ENCODE assay signal across 27 cellular contexts in genomic region chr3:179266701-179267211, GRCh38. TPM values are rescaled to one million over a fixed set of nuclear protein-coding genes. Genes with fewer than 3 reads are reported as not detected.
DNase-seq lines count a peak whose midpoint lies in the region; ATAC-seq lines count a peak whose summit lies in the region.
"Had no signal": no experiment of that assay in that cellular context is flagged by ENCODE, and none has a peak within 500 bp of the region (broad histone marks: within the 10 kb centered on the region; RNA-seq: fewer than 3 reads in every experiment).

No MANE protein-coding gene starts in this region.

- H3K36me3 ChIP-seq in BLaER1 treated with 17β-estradiol and CSF1 and Interleukin-3, amounts not matched to agents 10 nM and 100 nM: no peaks in the 10 kb centered on the region
- H3K36me3 ChIP-seq: uterus had no signal

- H3K27ac ChIP-seq in BLaER1 treated with 17β-estradiol and CSF1 and Interleukin-3, amounts not matched to agents 10 nM and 100 nM: no peak overlapping the region
- H3K27ac ChIP-seq: HL-60, skin epidermis had no signal

- ATAC-seq in memory B cell (ENCODE audit: low read depth): peak; percentile 82
- ATAC-seq in left lobe of liver: no peak
- no peak for ATAC-seq in GM21423 (IDR thresholded peaks at IDR 0.05; ENCODE audit: unreplicated experiment)
- ATAC-seq in GM18909 (IDR thresholded peaks at IDR 0.05; ENCODE audit: poor library complexity, unreplicated experiment): no peak

- peaks cover 16 to 44% (median 30%) of the 10 kb centered on the region in 10 experiments; a peak in 19 of 20 replicates for H3K4me1 ChIP-seq in BLaER1 treated with 17β-estradiol and CSF1 and Interleukin-3, amounts not matched to agents 10 nM and 100 nM
- H3K4me1 ChIP-seq: uterus had no signal

- H3K4me3 Mint-ChIP-seq in memory B cell: peak overlapping the region; percentile 81
- H3K4me3 Mint-ChIP-seq: activated naive CD4-positive, alpha-beta T cell treated with anti-CD3 and anti-CD28 coated beads, Interleukin-2, amount 50 U/mL, for 24 hours; activated T-cell treated with anti-CD3 and anti-CD28 coated beads, Interleukin-2, amount 50 U/mL, for 72 hours; CD4-positive, CD25-positive, alpha-beta regulatory T cell; nephron; T-helper 1 cell treated with Interleukin-12 subunit alpha and Interleukin-12 subunit beta and Interleukin-4 antibody, amounts not matched to agents 30 μg/mL and 1 μg/mL, for 36 hours had no signal

- H4K20me1 ChIP-seq in BLaER1 treated with 17β-estradiol and CSF1 and Interleukin-3, amounts not matched to agents 10 nM and 100 nM: no peaks in the 10 kb centered on the region

- H3K4me3 ChIP-seq in BLaER1 treated with 17β-estradiol and CSF1 and Interleukin-3, amounts not matched to agents 10 nM and 100 nM: peak overlapping the region in 9 of 10 experiments; percentile 12 to 44 (median 37); a peak in 13 of 20 replicates
- H3K4me3 ChIP-seq: skin epidermis, uterus had no signal

- peaks cover 31% of the 10 kb centered on the region for H3K4me1 Mint-ChIP-seq in memory B cell
- H3K4me1 Mint-ChIP-seq: nephron had no signal

- H3K27me3 ChIP-seq in BLaER1 treated with 17β-estradiol and CSF1 and Interleukin-3, amounts not matched to agents 10 nM and 100 nM: no peaks in the 10 kb centered on the region
- H3K27me3 ChIP-seq: uterus had no signal

- DNase-seq in NCI-H1436 (lab: John Stamatoyannopoulos, UW): peak; percentile 58
- DNase-seq in dermis blood vessel endothelial cell: peak; percentile 93
- DNase-seq in memory B cell (ENCODE audit: low spot score in 2 of 2): peak in 1 of 2 donors; percentile 25
- no peak for DNase-seq in left lobe of liver (ENCODE audit: low spot score)
- no peak for DNase-seq in SK-N-DZ (ENCODE audit: low spot score)
- DNase-seq: activated CD8-positive, alpha-beta memory T cell treated with anti-CD3 and anti-CD28 coated beads for 24 hours; activated T-cell treated with anti-CD3 and anti-CD28 coated beads, Interleukin-2, amount 50 U/mL, for 72 hours; CD4-positive, CD25-positive, alpha-beta regulatory T cell; cerebellar nuclear complex; DMS 273 treated with DMSO at 0.1 percent for 48 hours; effector memory CD4-positive, alpha-beta T cell; GDM1; IMR-90; mammary epithelial cell; NCI-H2029 treated with DMSO at 0.1 percent for 48 hours; NCI-H524; SIG-M5; stimulated activated CD4-positive, alpha-beta T cell treated with anti-CD3 and anti-CD28 coated beads, Interleukin-4, amount 100 ng/mL, for 24 hours had no signal

- H3K27ac Mint-ChIP-seq in memory B cell: peak overlapping the region; percentile 64
- H3K27ac Mint-ChIP-seq: activated naive CD4-positive, alpha-beta T cell treated with anti-CD3 and anti-CD28 coated beads, Interleukin-2, amount 50 U/mL, for 24 hours; activated T-cell treated with anti-CD3 and anti-CD28 coated beads, Interleukin-2, amount 50 U/mL, for 72 hours; CD4-positive, CD25-positive, alpha-beta regulatory T cell; nephron; T-helper 1 cell treated with Interleukin-12 subunit alpha and Interleukin-12 subunit beta and Interleukin-4 antibody, amounts not matched to agents 30 μg/mL and 1 μg/mL, for 36 hours had no signal

- H3K9me3 ChIP-seq in BLaER1 treated with 17β-estradiol and CSF1 and Interleukin-3, amounts not matched to agents 10 nM and 100 nM (replicated peaks in 1 of 11): peaks cover 14 to 22% (median 16%) of the 10 kb centered on the region in 11 experiments
- H3K9me3 ChIP-seq: uterus had no signal

- H3K9me3 Mint-ChIP-seq in memory B cell: no peaks in the 10 kb centered on the region
- H3K9me3 Mint-ChIP-seq: activated naive CD4-positive, alpha-beta T cell treated with anti-CD3 and anti-CD28 coated beads, Interleukin-2, amount 50 U/mL, for 24 hours; activated T-cell treated with anti-CD3 and anti-CD28 coated beads, Interleukin-2, amount 50 U/mL, for 72 hours; nephron; T-helper 1 cell treated with Interleukin-12 subunit alpha and Interleukin-12 subunit beta and Interleukin-4 antibody, amounts not matched to agents 30 μg/mL and 1 μg/mL, for 36 hours had no signal

- H3K27me3 Mint-ChIP-seq in memory B cell: no peaks in the 10 kb centered on the region
- H3K27me3 Mint-ChIP-seq: activated naive CD4-positive, alpha-beta T cell treated with anti-CD3 and anti-CD28 coated beads, Interleukin-2, amount 50 U/mL, for 24 hours had no signal

- no peaks in the 10 kb centered on the region for H3K36me3 Mint-ChIP-seq in memory B cell
- H3K36me3 Mint-ChIP-seq: activated naive CD4-positive, alpha-beta T cell treated with anti-CD3 and anti-CD28 coated beads, Interleukin-2, amount 50 U/mL, for 24 hours; CD4-positive, CD25-positive, alpha-beta regulatory T cell had no signal

- peak overlapping the region; percentile 67 to 97 (median 87) for H3K4me2 ChIP-seq in BLaER1 treated with 17β-estradiol and CSF1 and Interleukin-3, amounts not matched to agents 10 nM and 100 nM

- H3K9ac ChIP-seq in BLaER1 treated with 17β-estradiol and CSF1 and Interleukin-3, amounts not matched to agents 10 nM and 100 nM: peak overlapping the region in 2 of 11 experiments; percentile 18 to 40; a peak in 2 of 22 replicates

RNA-seq across cellular contexts. Expression of gene KCNMB3, which starts 15.8 kb away (rescaled TPM):
- total RNA-seq in dermis blood vessel endothelial cell (2.6 and 3.9 TPM in 2 replicates), left lobe of liver (1.7 TPM)
- 2.2 and 2.9 TPM in 2 replicates for polyA plus RNA-seq in SK-N-DZ (2014; cell fraction: cytosol; rRNA removed)
- polyA plus RNA-seq in SK-N-DZ (2014; cell fraction: nucleus; rRNA removed): 3.9 and 10.8 TPM in 2 replicates

RNA-seq across cellular contexts. Expression of gene ZNF639, which starts 56.1 kb away (rescaled TPM):
- total RNA-seq in dermis blood vessel endothelial cell: 57.4 and 61.9 TPM in 2 replicates
- total RNA-seq in left lobe of liver: 9.7 TPM
- polyA plus RNA-seq in SK-N-DZ (2014; cell fraction: cytosol; rRNA removed): 84.7 and 85.3 TPM in 2 replicates
- polyA plus RNA-seq in SK-N-DZ (2014; cell fraction: nucleus; rRNA removed): 54.8 and 60.8 TPM in 2 replicates

Comparison
In these comparisons a context has a peak if more than half of its experiments do, and no peak if none do; other contexts are left out.
1. DNase-seq: peak in NCI-H1436 (single experiment) and dermis blood vessel endothelial cell (single experiment); none in left lobe of liver (single experiment) and SK-N-DZ (single experiment).